ENCODE assay signal across 16 cellular contexts in genomic region chrX:129123795-129124194, GRCh38.
A peak's percentile ranks its signal among the peaks of the same experiment; 100 is the strongest.
DNase-seq lines count a peak whose midpoint lies in the region; ATAC-seq and TF ChIP-seq lines count a peak whose summit lies in the region.
"Had no signal": no experiment of that assay in that cellular context is flagged by ENCODE, and none has a peak within 500 bp of the region (broad histone marks: within the 10 kb centered on the region; RNA-seq: fewer than 3 reads in every experiment).

No MANE protein-coding gene starts in this region.

- peak; percentile 47 to 83 for DNase-seq in NCI-H524 (lab: John Stamatoyannopoulos, UW)
- no peak for DNase-seq in left lobe of liver (ENCODE audit: low spot score)
- DNase-seq in sciatic nerve (ENCODE audit: low spot score): no peak
- DNase-seq in mucosa of descending colon: no peak
- DNase-seq: BE2C; CD4-positive, alpha-beta memory T cell; DMS153; DMS79 treated with DMSO at 0.1 percent for 48 hours; EL; GM23248 had no signal

- TF ChIP-seq CTCF in HEK293 (tag by site-specific recombination; IDR thresholded peaks at IDR 0.05) (no peak), mucosa of descending colon (IDR thresholded peaks at IDR 0.05) (no peak)

- H3K4me3 ChIP-seq in HEK293 (ENCODE audit: low read depth, low read length) (no peak overlapping the region), mucosa of descending colon (no peak overlapping the region)
- H3K4me3 ChIP-seq: GM23248, K562 had no signal

- intact Hi-C loops in sciatic nerve (cut with DNase I) (no loop called here), mucosa of descending colon (cut with DNase I, micrococcal nuclease) (no loop called here)

- H3K36me3 ChIP-seq in HEK293 (ENCODE audit: control insufficient read depth in 2 of 2, insufficient read depth in 1 of 2, low read length in 2 of 2): no peaks in the 10 kb centered on the region
- no peaks in the 10 kb centered on the region for H3K36me3 ChIP-seq in mucosa of descending colon (ENCODE audit: low read depth)
- H3K36me3 ChIP-seq: BE2C had no signal

- POLR2A ChIA-PET in HEK293 (lab: Yijun Ruan, JAX): no interaction called here

- H3K9me3 ChIP-seq in HEK293 (ENCODE audit: control insufficient read depth, insufficient read depth, low read depth, low read length) (no peaks in the 10 kb centered on the region), mucosa of descending colon (no peaks in the 10 kb centered on the region)
- H3K9me3 ChIP-seq: BE2C had no signal

- H3K4me1 ChIP-seq in HEK293 (ENCODE audit: control insufficient read depth, insufficient read depth, low read length) (no peaks in the 10 kb centered on the region), mucosa of descending colon (ENCODE audit: low read depth) (no peaks in the 10 kb centered on the region)
- H3K4me1 ChIP-seq: BE2C had no signal

- CTCF ChIA-PET in HEK293 (lab: Yijun Ruan, JAX): interaction anchor here (1.5 kb wide), 1 partner anchor 9 kb away, joined by 4 read pairs; no protein-coding TSS in a partner anchor

- ATAC-seq in left lobe of liver (peak; percentile 65), sciatic nerve (peak; percentile 48), HG03354 (IDR thresholded peaks at IDR 0.05; ENCODE audit: poor library complexity, severe bottlenecking, unreplicated experiment) (no peak), HG03439 (IDR thresholded peaks at IDR 0.05; ENCODE audit: unreplicated experiment) (no peak), mucosa of descending colon (no peak)
- ATAC-seq: HCT116, K562 had no signal

- H3K27ac ChIP-seq in HEK293 (ENCODE audit: extremely low read depth, low read depth, low read length): no peak overlapping the region
- H3K27ac ChIP-seq: C4-2B, GM23248 had no signal

TF ChIP-seq in HEK293, 187 proteins besides CTCF, POLR2A, EP300 and RAD21:
- no peak for TF ChIP-seq YY2 (tag by site-specific recombination; IDR thresholded peaks at IDR 0.05)
- TF ChIP-seq SCRT2 (tag by site-specific recombination; IDR thresholded peaks at IDR 0.05): peak; percentile 58
- TF ChIP-seq SCRT1 (tag by site-specific recombination; IDR thresholded peaks at IDR 0.05; ENCODE audit: borderline replicate concordance): 0 out of 2 replicates have a peak, but pooled peaks have one; percentile 22

Comparison
In these comparisons a context has a peak if more than half of its experiments do, and no peak if none do; other contexts are left out.
1. DNase-seq: peak in NCI-H524 (2 of 2); none in left lobe of liver (single experiment), sciatic nerve (single experiment) and mucosa of descending colon (0 of 3).
2. ATAC-seq: peak in left lobe of liver (single experiment) and sciatic nerve (single experiment); none in HG03354 (single experiment), HG03439 (single experiment) and mucosa of descending colon (single experiment).